8 cellular contexts compared by ENCODE assay signal in genomic region chr11:128195057-128195751, GRCh38.
DNase-seq lines count a peak whose midpoint lies in the region; ATAC-seq and TF ChIP-seq lines count a peak whose summit lies in the region.

No MANE protein-coding gene starts in this region.

- peaks cover 18% of the 10 kb centered on the region for H3K4me1 ChIP-seq in CD4-positive, alpha-beta memory T cell (ENCODE audit: insufficient read depth, low read length)
- H3K4me1 ChIP-seq in mesenchymal stem cell (ENCODE audit: control insufficient read depth, insufficient read depth, low read depth, low read length): no peaks in the 10 kb centered on the region
- H3K4me1 ChIP-seq in sigmoid colon: no peaks in the 10 kb centered on the region
- peaks cover 4% of the 10 kb centered on the region for H3K4me1 ChIP-seq in psoas muscle

- POLR2A ChIA-PET in CD4-positive, alpha-beta memory T cell (lab: Charles Lee; ENCODE audit: partially characterized antibody): interaction anchor here (0.7 to 3.4 kb wide), 9 partner anchors 15 to 437 kb away, joined by 3 to 17 read pairs (median 3); no protein-coding TSS in a partner anchor

- peak overlapping the region; percentile 1 to 67 (median 48) for H3K4me3 Mint-ChIP-seq in CD4-positive, alpha-beta memory T cell
- H3K4me3 Mint-ChIP-seq in Calu3 (ENCODE audit: low read depth, unreplicated experiment): no peak overlapping the region

- no peaks in the 10 kb centered on the region for H3K36me3 ChIP-seq in CD4-positive, alpha-beta memory T cell (ENCODE audit: insufficient read depth, low read length)
- H3K36me3 ChIP-seq in mesenchymal stem cell (ENCODE audit: control insufficient read depth in 1 of 2, insufficient read depth in 2 of 2, low read depth in 1 of 2, low read length in 2 of 2): no peaks in the 10 kb centered on the region
- H3K36me3 ChIP-seq in sigmoid colon: no peaks in the 10 kb centered on the region
- no peaks in the 10 kb centered on the region for H3K36me3 ChIP-seq in psoas muscle (ENCODE audit: insufficient read depth in 1 of 2, low read depth in 1 of 2)

- no peak overlapping the region for H3K4me2 ChIP-seq in mesenchymal stem cell (ENCODE audit: low read length, poor library complexity, severe bottlenecking)

- TF ChIP-seq CTCF in Calu3 (IDR thresholded peaks at IDR 0.05; ENCODE audit: unreplicated experiment): no peak
- no peak for TF ChIP-seq CTCF in sigmoid colon (IDR thresholded peaks at IDR 0.05)
- TF ChIP-seq CTCF in psoas muscle (IDR thresholded peaks at IDR 0.05): no peak

- no peak overlapping the region for H4K8ac ChIP-seq in mesenchymal stem cell (ENCODE audit: low read length)

- ATAC-seq in HG03442 (IDR thresholded peaks at IDR 0.05; ENCODE audit: unreplicated experiment) (no peak), psoas muscle (no peak)

- H3K23ac ChIP-seq in mesenchymal stem cell (ENCODE audit: low read length in 2 of 2): no peak overlapping the region

- no peaks in the 10 kb centered on the region for H3K9me3 ChIP-seq in CD4-positive, alpha-beta memory T cell (ENCODE audit: control insufficient read depth in 1 of 2, low read length in 2 of 2)
- H3K9me3 ChIP-seq in mesenchymal stem cell (ENCODE audit: control insufficient read depth, low read length) (no peaks in the 10 kb centered on the region), sigmoid colon (no peaks in the 10 kb centered on the region), psoas muscle (no peaks in the 10 kb centered on the region)

- H4K91ac ChIP-seq in mesenchymal stem cell (ENCODE audit: low read length): no peak overlapping the region

- CTCF ChIA-PET in CD4-positive, alpha-beta memory T cell (lab: Charles Lee; ENCODE audit: partially characterized antibody): interaction anchor here (0.9 to 3.5 kb wide), 7 partner anchors 23 to 635 kb away, joined by 3 to 21 read pairs (median 4); no protein-coding TSS in a partner anchor
- CTCF ChIA-PET in Calu3 (lab: Charles Lee): no interaction called here

- peak; percentile 66 to 78 (median 76) for DNase-seq in CD4-positive, alpha-beta memory T cell
- DNase-seq in NOMO-1 (lab: John Stamatoyannopoulos, UW; ENCODE audit: unreplicated experiment in 2 of 2) (peak; percentile 86 to 95), mesenchymal stem cell (peak; percentile 26), Calu3 (no peak), sigmoid colon (no peak), psoas muscle (no peak)
- DNase-seq in activated effector memory CD4-positive, alpha-beta T cell treated with anti-CD3 and anti-CD28 coated beads, Interleukin-2, amount 50 U/mL, for 16 hours: peak; percentile 66

- H3K9ac ChIP-seq in mesenchymal stem cell (ENCODE audit: low read length): no peak overlapping the region

- no peak overlapping the region for H2AFZ ChIP-seq in mesenchymal stem cell (ENCODE audit: low read depth, low read length)

- peaks cover 0 to 1% (median 0%) of the 10 kb centered on the region in 8 donors for H3K9me3 Mint-ChIP-seq in CD4-positive, alpha-beta memory T cell
- no peaks in the 10 kb centered on the region for H3K9me3 Mint-ChIP-seq in Calu3 (ENCODE audit: low read depth, unreplicated experiment)

- no peaks in the 10 kb centered on the region for H3K36me3 Mint-ChIP-seq in CD4-positive, alpha-beta memory T cell
- H3K36me3 Mint-ChIP-seq in Calu3 (ENCODE audit: insufficient read depth, unreplicated experiment): no peaks in the 10 kb centered on the region

- H3K79me1 ChIP-seq in mesenchymal stem cell (replicated peaks; ENCODE audit: low read length, poor library complexity, severe bottlenecking): no peaks in the 10 kb centered on the region

- TF ChIP-seq POLR2A in sigmoid colon (IDR thresholded peaks at IDR 0.05): no peak

- H3K4me1 Mint-ChIP-seq in CD4-positive, alpha-beta memory T cell: peaks cover 20 to 38% (median 27%) of the 10 kb centered on the region in 4 donors
- H3K4me1 Mint-ChIP-seq in Calu3 (ENCODE audit: low read depth, unreplicated experiment): no peaks in the 10 kb centered on the region

- 100% methylated on average over 2 of the region's 6 CpGs for WGBS in mesenchymal stem cell
- WGBS in sigmoid colon, 2 donors: 34 to 79% methylated on average over 6 of the region's 6 CpGs
- 46 to 50% (median 46%) methylated on average over 6 of the region's 6 CpGs for WGBS in psoas muscle, 3 donors

- no peak overlapping the region for H2AK5ac ChIP-seq in mesenchymal stem cell (ENCODE audit: low read length, severe bottlenecking)

- peak overlapping the region; percentile 12 to 93 (median 63) for H3K27ac Mint-ChIP-seq in CD4-positive, alpha-beta memory T cell
- no peak overlapping the region for H3K27ac Mint-ChIP-seq in Calu3 (ENCODE audit: unreplicated experiment)

- BruUV-seq in Calu3 (replicated peaks; lab: Mats Ljungman, UMichigan): no TSS peak

- H2BK5ac ChIP-seq in mesenchymal stem cell (ENCODE audit: low read depth, low read length, poor library complexity, severe bottlenecking): no peak overlapping the region

- no peak for TF ChIP-seq EP300 in sigmoid colon (IDR thresholded peaks at IDR 0.05)

- no peak overlapping the region for H2BK120ac ChIP-seq in mesenchymal stem cell (ENCODE audit: low read depth, low read length)

- H3K18ac ChIP-seq in mesenchymal stem cell (ENCODE audit: low read depth in 1 of 2, low read length in 2 of 2): no peak overlapping the region

- no peak overlapping the region for H3K27ac ChIP-seq in CD4-positive, alpha-beta memory T cell (ENCODE audit: low read depth, low read length)
- H3K27ac ChIP-seq in mesenchymal stem cell (ENCODE audit: low read length, poor library complexity, severe bottlenecking): no peak overlapping the region
- H3K27ac ChIP-seq in sigmoid colon: no peak overlapping the region
- H3K27ac ChIP-seq in psoas muscle: no peak overlapping the region

- no peak overlapping the region for H2BK15ac ChIP-seq in mesenchymal stem cell (ENCODE audit: low read depth, poor library complexity, severe bottlenecking)

- no peak overlapping the region for H3K4ac ChIP-seq in mesenchymal stem cell (ENCODE audit: low read depth in 1 of 2, low read length in 2 of 2)

- no peak overlapping the region for H3K14ac ChIP-seq in mesenchymal stem cell (ENCODE audit: low read length in 2 of 2)

- no peaks in the 10 kb centered on the region for H3K27me3 Mint-ChIP-seq in CD4-positive, alpha-beta memory T cell
- no peaks in the 10 kb centered on the region for H3K27me3 Mint-ChIP-seq in Calu3 (ENCODE audit: unreplicated experiment)

- intact Hi-C loops in CD4-positive, alpha-beta memory T cell (cut with micrococcal nuclease): loop anchor here (1.0 to 5.0 kb wide), 3 partner anchors 95 to 435 kb away; no protein-coding TSS in a partner anchor
- intact Hi-C loops in Calu3 (cut with micrococcal nuclease; ENCODE audit: unreplicated experiment) (no loop called here), sigmoid colon (cut with DNase I) (no loop called here), psoas muscle (cut with DNase I) (no loop called here)

- H3K27me3 ChIP-seq in CD4-positive, alpha-beta memory T cell (ENCODE audit: insufficient read depth, low read length): no peaks in the 10 kb centered on the region
- H3K27me3 ChIP-seq in mesenchymal stem cell (ENCODE audit: control insufficient read depth in 1 of 2, insufficient read depth in 1 of 2, low read length in 2 of 2) (no peaks in the 10 kb centered on the region), sigmoid colon (no peaks in the 10 kb centered on the region), psoas muscle (ENCODE audit: insufficient read depth in 3 of 3, low read length in 2 of 3) (no peaks in the 10 kb centered on the region)

- no peak overlapping the region for H2BK12ac ChIP-seq in mesenchymal stem cell (ENCODE audit: low read length in 2 of 2)

- H3K4me3 ChIP-seq in CD4-positive, alpha-beta memory T cell (ENCODE audit: low read length in 2 of 2): no peak overlapping the region
- H3K4me3 ChIP-seq in mesenchymal stem cell (ENCODE audit: insufficient read depth in 1 of 2, low read depth in 1 of 2, low read length in 2 of 2) (no peak overlapping the region), sigmoid colon (no peak overlapping the region), psoas muscle (no peak overlapping the region)

Comparison
In these comparisons a context has a peak if more than half of its experiments do, and no peak if none do; other contexts are left out.
1. DNase-seq: peak in CD4-positive, alpha-beta memory T cell (5 of 5), NOMO-1 (2 of 2), activated effector memory CD4-positive, alpha-beta T cell treated with anti-CD3 and anti-CD28 coated beads, Interleukin-2, amount 50 U/mL, for 16 hours (single experiment) and mesenchymal stem cell (single experiment); none in Calu3 (single experiment), sigmoid colon (single experiment) and psoas muscle (0 of 2).